Comparison of ENCODE assay signal across 16 cellular contexts in the genomic region with DNA sequence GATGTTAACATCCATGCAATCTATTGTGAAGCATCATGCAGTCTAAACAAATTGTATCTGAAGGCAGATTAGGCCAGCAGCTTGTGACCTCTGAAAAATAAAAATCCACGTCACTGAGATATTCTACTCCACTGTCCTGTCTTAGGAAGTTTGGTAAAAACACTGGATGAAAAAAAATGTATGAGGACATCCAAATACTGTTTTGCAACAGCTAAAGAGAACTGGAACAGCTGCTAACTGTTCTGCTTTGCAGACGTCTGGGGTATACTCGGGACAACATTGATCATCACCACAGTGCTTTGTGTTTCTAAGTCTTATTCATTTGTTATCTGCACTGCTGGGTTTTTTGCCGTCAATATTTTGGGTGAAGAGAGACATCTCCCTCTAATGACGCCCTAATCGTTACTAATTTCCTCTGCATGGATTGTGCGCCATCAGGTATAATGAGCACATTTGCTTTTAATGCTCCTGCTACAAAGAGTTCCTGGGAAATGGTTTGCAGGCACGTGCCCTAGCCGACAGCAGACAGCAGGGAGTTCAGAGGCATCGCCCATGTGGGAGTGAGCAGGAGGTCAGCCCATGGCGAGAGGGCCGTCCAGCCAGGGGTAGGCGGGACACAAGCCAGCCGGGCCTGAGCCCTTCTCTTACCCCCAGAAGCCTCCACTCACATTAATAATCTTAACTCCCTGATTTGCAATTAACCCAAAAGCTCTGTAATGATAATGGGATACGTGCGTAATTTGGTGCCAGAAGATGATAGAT.
"Had no signal": no experiment of that assay in that cellular context is flagged by ENCODE, and none has a peak within 500 bp of the region (broad histone marks: within the 10 kb centered on the region; RNA-seq: fewer than 3 reads in every experiment).

No MANE protein-coding gene starts in this region.

- H3K27me3 Mint-ChIP-seq: activated CD8-positive, alpha-beta T cell treated with anti-CD3 and anti-CD28 coated beads for 36 hours had no signal

- H3K4me1 ChIP-seq: ascending aorta, thyroid gland had no signal

- H3K27me3 ChIP-seq: ascending aorta, thyroid gland had no signal

- H3K36me3 Mint-ChIP-seq: naive B cell, T-cell had no signal

- DNase-seq: activated CD4-positive, alpha-beta T cell treated with anti-CD3 and anti-CD28 coated beads for 4 hours; activated CD8-positive, alpha-beta memory T cell treated with anti-CD3 and anti-CD28 coated beads, Interleukin-2, amount 50 U/mL, for 4 hours; activated CD8-positive, alpha-beta T cell treated with anti-CD3 and anti-CD28 coated beads for 36 hours; activated naive CD4-positive, alpha-beta T cell; foreskin melanocyte; hippocampal formation; kidney glomerular epithelial cell; midbrain; naive B cell; stimulated activated CD4-positive, alpha-beta T cell treated with anti-CD3 and anti-CD28 coated beads, Interleukin-4, amount 100 ng/mL, for 1 hour; T-cell; T1000; thyroid gland had no signal

- H3K27ac ChIP-seq: ascending aorta, thyroid gland, VCaP had no signal

- H3K4me3 Mint-ChIP-seq: activated CD8-positive, alpha-beta T cell treated with anti-CD3 and anti-CD28 coated beads for 36 hours; naive B cell; T-cell had no signal

- H3K4me3 ChIP-seq: ascending aorta, lung, thyroid gland had no signal

- H3K9me3 ChIP-seq: ascending aorta, thyroid gland had no signal

- H3K36me3 ChIP-seq: ascending aorta, thyroid gland had no signal

- H3K9me3 Mint-ChIP-seq: activated CD8-positive, alpha-beta T cell treated with anti-CD3 and anti-CD28 coated beads for 36 hours had no signal

- H3K4me1 Mint-ChIP-seq: naive B cell, T-cell had no signal

- H3K27ac Mint-ChIP-seq: activated CD8-positive, alpha-beta T cell treated with anti-CD3 and anti-CD28 coated beads for 36 hours; T-cell had no signal
